1 cellular context compared by ENCODE assay signal in the genomic region with DNA sequence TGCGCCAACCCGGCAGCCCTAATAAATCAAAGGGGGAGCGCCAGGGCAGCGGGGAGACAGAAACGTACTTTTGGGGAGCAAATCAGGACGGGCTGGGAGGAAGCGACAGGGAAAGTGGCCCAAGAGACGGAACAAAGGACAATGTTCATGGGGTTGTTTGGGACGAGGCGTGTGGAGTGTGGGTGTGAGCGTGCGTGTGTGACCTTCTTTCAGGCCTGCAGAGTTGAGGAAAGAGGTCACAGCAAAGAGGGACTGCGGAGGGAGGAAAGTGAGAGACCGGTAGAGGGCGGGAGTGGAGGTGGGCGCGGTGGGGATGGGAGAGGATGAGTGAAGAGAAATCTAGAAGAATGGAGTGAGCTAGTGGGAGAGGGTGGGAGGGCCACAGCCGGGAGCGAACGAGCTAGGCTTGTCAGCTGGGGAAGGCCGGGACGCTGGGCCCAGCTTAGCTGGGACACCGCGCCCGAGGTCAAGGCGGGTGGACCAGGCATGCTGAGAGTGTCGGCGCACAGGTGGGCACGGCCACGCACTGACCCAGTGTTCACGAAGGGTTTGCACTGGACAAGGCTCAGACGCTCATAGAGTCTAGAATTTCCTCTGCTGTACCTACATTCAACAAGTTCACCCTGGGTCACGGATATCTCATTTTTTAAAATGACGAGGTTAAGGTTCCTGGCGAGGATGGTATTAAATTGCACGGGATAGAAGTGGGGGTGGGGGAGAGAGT.
TF ChIP-seq lines count a peak whose summit lies in the region.

No MANE protein-coding gene starts in this region.

TF ChIP-seq in IMR-90, 13 proteins besides CTCF, POLR2A, EP300 and RAD21:
- TF ChIP-seq BHLHE40 (IDR thresholded peaks at IDR 0.05; ENCODE audit: low read depth, low read length), result no peak
